Comparison of ENCODE assay signal across 1 cellular context in the genomic region with DNA sequence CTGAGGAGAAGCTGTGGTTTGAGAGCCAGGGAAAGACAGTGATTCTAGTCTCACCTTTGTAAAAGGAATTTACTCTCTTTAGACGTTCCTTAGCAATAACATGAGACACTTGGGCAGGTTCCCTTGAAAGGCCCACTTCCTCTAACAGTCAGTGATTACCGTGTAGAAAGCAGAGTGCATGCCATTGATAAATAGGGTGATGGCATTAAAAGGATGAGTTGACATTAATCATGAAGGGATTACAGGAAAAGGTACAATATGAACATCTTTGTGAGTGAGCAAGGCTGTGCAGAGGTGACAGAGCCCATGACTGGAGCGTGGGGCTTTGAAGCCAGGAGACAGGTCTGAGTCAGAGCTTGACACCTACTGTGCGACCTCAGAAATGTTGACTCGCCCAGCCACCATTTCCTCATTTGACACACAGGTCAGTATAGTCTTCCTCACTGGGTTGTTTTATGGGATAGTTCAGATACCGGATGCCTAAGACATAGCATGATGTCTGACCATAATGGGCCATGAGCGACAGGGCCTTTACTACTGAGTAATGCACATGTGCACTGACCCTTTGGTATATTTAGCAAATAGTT.
TF ChIP-seq lines count a peak whose summit lies in the region.

No MANE protein-coding gene starts in this region.

TF ChIP-seq in GM23338, 12 proteins besides CTCF, POLR2A, EP300 and RAD21 (continued from another document):
- TF ChIP-seq, protein P1, sequence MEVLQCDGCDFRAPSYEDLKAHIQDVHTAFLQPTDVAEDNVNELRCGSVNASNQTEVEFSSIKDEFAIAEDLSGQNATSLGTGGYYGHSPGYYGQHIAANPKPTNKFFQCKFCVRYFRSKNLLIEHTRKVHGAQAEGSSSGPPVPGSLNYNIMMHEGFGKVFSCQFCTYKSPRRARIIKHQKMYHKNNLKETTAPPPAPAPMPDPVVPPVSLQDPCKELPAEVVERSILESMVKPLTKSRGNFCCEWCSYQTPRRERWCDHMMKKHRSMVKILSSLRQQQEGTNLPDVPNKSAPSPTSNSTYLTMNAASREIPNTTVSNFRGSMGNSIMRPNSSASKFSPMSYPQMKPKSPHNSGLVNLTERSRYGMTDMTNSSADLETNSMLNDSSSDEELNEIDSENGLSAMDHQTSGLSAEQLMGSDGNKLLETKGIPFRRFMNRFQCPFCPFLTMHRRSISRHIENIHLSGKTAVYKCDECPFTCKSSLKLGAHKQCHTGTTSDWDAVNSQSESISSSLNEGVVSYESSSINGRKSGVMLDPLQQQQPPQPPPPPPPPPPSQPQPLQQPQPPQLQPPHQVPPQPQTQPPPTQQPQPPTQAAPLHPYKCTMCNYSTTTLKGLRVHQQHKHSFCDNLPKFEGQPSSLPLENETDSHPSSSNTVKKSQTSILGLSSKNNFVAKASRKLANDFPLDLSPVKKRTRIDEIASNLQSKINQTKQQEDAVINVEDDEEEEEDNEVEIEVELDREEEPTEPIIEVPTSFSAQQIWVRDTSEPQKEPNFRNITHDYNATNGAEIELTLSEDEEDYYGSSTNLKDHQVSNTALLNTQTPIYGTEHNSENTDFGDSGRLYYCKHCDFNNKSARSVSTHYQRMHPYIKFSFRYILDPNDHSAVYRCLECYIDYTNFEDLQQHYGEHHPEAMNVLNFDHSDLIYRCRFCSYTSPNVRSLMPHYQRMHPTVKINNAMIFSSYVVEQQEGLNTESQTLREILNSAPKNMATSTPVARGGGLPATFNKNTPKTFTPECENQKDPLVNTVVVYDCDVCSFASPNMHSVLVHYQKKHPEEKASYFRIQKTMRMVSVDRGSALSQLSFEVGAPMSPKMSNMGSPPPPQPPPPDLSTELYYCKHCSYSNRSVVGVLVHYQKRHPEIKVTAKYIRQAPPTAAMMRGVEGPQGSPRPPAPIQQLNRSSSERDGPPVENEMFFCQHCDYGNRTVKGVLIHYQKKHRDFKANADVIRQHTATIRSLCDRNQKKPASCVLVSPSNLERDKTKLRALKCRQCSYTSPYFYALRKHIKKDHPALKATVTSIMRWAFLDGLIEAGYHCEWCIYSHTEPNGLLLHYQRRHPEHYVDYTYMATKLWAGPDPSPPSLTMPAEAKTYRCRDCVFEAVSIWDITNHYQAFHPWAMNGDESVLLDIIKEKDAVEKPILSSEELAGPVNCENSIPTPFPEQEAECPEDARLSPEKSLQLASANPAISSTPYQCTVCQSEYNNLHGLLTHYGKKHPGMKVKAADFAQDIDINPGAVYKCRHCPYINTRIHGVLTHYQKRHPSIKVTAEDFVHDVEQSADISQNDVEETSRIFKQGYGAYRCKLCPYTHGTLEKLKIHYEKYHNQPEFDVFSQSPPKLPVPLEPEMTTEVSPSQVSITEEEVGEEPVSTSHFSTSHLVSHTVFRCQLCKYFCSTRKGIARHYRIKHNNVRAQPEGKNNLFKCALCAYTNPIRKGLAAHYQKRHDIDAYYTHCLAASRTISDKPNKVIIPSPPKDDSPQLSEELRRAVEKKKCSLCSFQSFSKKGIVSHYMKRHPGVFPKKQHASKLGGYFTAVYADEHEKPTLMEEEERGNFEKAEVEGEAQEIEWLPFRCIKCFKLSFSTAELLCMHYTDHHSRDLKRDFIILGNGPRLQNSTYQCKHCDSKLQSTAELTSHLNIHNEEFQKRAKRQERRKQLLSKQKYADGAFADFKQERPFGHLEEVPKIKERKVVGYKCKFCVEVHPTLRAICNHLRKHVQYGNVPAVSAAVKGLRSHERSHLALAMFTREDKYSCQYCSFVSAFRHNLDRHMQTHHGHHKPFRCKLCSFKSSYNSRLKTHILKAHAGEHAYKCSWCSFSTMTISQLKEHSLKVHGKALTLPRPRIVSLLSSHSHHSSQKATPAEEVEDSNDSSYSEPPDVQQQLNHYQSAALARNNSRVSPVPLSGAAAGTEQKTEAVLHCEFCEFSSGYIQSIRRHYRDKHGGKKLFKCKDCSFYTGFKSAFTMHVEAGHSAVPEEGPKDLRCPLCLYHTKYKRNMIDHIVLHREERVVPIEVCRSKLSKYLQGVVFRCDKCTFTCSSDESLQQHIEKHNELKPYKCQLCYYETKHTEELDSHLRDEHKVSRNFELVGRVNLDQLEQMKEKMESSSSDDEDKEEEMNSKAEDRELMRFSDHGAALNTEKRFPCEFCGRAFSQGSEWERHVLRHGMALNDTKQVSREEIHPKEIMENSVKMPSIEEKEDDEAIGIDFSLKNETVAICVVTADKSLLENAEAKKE (CRISPR knock-in tag; IDR thresholded peaks at IDR 0.05) = no peak
- no peak for TF ChIP-seq EZH2 (IDR thresholded peaks at IDR 0.05; ENCODE audit: low read depth, unreplicated experiment)
- TF ChIP-seq, protein P2, sequence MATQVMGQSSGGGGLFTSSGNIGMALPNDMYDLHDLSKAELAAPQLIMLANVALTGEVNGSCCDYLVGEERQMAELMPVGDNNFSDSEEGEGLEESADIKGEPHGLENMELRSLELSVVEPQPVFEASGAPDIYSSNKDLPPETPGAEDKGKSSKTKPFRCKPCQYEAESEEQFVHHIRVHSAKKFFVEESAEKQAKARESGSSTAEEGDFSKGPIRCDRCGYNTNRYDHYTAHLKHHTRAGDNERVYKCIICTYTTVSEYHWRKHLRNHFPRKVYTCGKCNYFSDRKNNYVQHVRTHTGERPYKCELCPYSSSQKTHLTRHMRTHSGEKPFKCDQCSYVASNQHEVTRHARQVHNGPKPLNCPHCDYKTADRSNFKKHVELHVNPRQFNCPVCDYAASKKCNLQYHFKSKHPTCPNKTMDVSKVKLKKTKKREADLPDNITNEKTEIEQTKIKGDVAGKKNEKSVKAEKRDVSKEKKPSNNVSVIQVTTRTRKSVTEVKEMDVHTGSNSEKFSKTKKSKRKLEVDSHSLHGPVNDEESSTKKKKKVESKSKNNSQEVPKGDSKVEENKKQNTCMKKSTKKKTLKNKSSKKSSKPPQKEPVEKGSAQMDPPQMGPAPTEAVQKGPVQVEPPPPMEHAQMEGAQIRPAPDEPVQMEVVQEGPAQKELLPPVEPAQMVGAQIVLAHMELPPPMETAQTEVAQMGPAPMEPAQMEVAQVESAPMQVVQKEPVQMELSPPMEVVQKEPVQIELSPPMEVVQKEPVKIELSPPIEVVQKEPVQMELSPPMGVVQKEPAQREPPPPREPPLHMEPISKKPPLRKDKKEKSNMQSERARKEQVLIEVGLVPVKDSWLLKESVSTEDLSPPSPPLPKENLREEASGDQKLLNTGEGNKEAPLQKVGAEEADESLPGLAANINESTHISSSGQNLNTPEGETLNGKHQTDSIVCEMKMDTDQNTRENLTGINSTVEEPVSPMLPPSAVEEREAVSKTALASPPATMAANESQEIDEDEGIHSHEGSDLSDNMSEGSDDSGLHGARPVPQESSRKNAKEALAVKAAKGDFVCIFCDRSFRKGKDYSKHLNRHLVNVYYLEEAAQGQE (IDR thresholded peaks at IDR 0.05; ENCODE audit: unreplicated experiment) = no peak
- no peak for TF ChIP-seq JUNB (IDR thresholded peaks at IDR 0.05; ENCODE audit: unreplicated experiment)
- TF ChIP-seq STAT1 (IDR thresholded peaks at IDR 0.05; ENCODE audit: unreplicated experiment) = no peak
TF ChIP-seq in GM23338: peak in this region for 0.
